24 cellular contexts compared by ENCODE assay signal in the genomic region with DNA sequence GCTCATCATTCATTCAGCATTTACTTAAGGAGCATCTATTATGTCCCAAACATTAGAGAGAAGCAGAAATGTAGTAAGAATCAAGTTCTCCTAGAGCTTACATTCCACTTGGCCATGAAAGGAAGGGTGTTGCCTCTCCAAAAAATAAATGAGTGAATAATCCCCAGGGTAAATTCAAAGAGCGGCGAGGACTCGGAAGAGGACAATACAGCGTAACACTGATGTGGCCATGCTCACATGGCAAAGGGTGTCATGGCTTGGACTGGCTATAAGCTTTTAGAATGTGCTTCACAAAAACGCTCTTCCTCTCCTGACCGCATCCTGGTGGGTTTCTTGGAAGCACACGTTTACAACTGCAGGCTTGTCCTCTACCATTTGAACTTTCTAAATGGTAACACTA.
DNase-seq lines count a peak whose midpoint lies in the region; ATAC-seq and TF ChIP-seq lines count a peak whose summit lies in the region.
"Had no signal": no experiment of that assay in that cellular context is flagged by ENCODE, and none has a peak within 500 bp of the region (broad histone marks: within the 10 kb centered on the region; RNA-seq: fewer than 3 reads in every experiment).

No MANE protein-coding gene starts in this region.

- no peak overlapping the region for H2AFZ ChIP-seq in GM23248
- H2AFZ ChIP-seq: PC-9 had no signal

- intact Hi-C loops in prostate gland (cut with DNase I) = no loop called here

- peak; percentile 9 for DNase-seq in GM23248
- no peak for DNase-seq in RWPE1 (ENCODE audit: low spot score)
- DNase-seq in epithelial cell of prostate (ENCODE audit: low read depth, low spot score) = no peak
- no peak for DNase-seq in prostate gland (ENCODE audit: low spot score)
- no peak for DNase-seq in NCI-H1694 (lab: John Stamatoyannopoulos, UW)
- DNase-seq in NCI-H526 treated with DMSO at 0.1 percent for 48 hours (lab: John Stamatoyannopoulos, UW) = no peak
- DNase-seq: C1 segment of cervical spinal cord; CD4-positive, alpha-beta memory T cell; COR-L47; DMS53; H9; Kasumi-1; MV-4-11; NCI-H1105 treated with DMSO at 0.1 percent for 48 hours; NCI-H2029 treated with DMSO at 0.1 percent for 48 hours; NCI-H2227 treated with DMSO at 0.1 percent for 48 hours; NCI-H510A; NCI-H774; PC-9; SHP77; SW 1271 had no signal

- POLR2A ChIA-PET in RWPE1 (lab: Yijun Ruan, JAX; ENCODE audit: low non-redundant PET) = no interaction called here

- in situ Hi-C loops in GM23248 (cut with MboI) = no loop called here

- H3K9me3 ChIP-seq in GM23248 (ENCODE audit: low read depth) = no peaks in the 10 kb centered on the region
- H3K9me3 ChIP-seq in prostate gland = no peaks in the 10 kb centered on the region
- H3K9me3 ChIP-seq: A549 had no signal

- no peaks in the 10 kb centered on the region for H3K36me3 ChIP-seq in GM23248 (ENCODE audit: low read depth)
- no peaks in the 10 kb centered on the region for H3K36me3 ChIP-seq in prostate gland

- H3K27ac ChIP-seq in GM23248 (no peak overlapping the region), RWPE1 (peak overlapping the region; percentile 45; the same call in 1 of the 2 replicates), epithelial cell of prostate (peak overlapping the region; percentile 94), prostate gland (peak overlapping the region; percentile 78 to 80)
- H3K27ac ChIP-seq: A549, PC-9 had no signal

- no peak overlapping the region for H3K9ac ChIP-seq in GM23248

- no peak overlapping the region for H3K4me2 ChIP-seq in GM23248 (ENCODE audit: unreplicated experiment)
- H3K4me2 ChIP-seq: A549, PC-9 had no signal

- H3F3A ChIP-seq in GM23248 (ENCODE audit: insufficient read depth) = 0 out of 2 replicates have a peak, but pooled peaks cover 4% of the 10 kb centered on the region

- no peaks in the 10 kb centered on the region for H3K79me2 ChIP-seq in GM23248 (ENCODE audit: insufficient read depth)

- H3K27me3 ChIP-seq in GM23248 (replicated peaks; ENCODE audit: insufficient read depth) = 0 out of 2 replicates have a peak, but pooled peaks cover 9% of the 10 kb centered on the region
- no peaks in the 10 kb centered on the region for H3K27me3 ChIP-seq in prostate gland (replicated peaks; ENCODE audit: insufficient read depth)

- 64 to 74% methylated on average over 7 of the region's 7 CpGs for WGBS in GM23248 (ENCODE audit: low coverage in 1 of 2, low lambda C conversion rate in 2 of 2, missing lambda C conversion rate in 2 of 2), 2 experiments
- WGBS in prostate gland = 84% methylated on average over 7 of the region's 7 CpGs

- H3K9me2 ChIP-seq in GM23248 (ENCODE audit: insufficient read depth) = no peaks in the 10 kb centered on the region

- no peak for TF ChIP-seq POLR2A in prostate gland (IDR thresholded peaks at IDR 0.05)

- no peak overlapping the region for H3K4me3 ChIP-seq in GM23248
- H3K4me3 ChIP-seq in prostate gland = no peak overlapping the region
- H3K4me3 ChIP-seq: A549, K562, PC-9 had no signal

- H4K20me1 ChIP-seq in GM23248 (ENCODE audit: insufficient read depth) = no peaks in the 10 kb centered on the region

- CTCF ChIA-PET in RWPE1 (lab: Yijun Ruan, JAX) = no interaction called here

- H3K4me1 ChIP-seq in GM23248 (ENCODE audit: insufficient read depth) (peaks cover 19% of the 10 kb centered on the region; the same call in 1 of the 2 replicates), prostate gland (replicated peaks) (peaks cover 4% of the 10 kb centered on the region)

- no peak for TF ChIP-seq CTCF in RWPE1 (conservative IDR thresholded peaks at IDR 0.05; ENCODE audit: low read depth)
- TF ChIP-seq CTCF in prostate gland (IDR thresholded peaks at IDR 0.05) = no peak

- ATAC-seq in HG02610 (IDR thresholded peaks at IDR 0.05; ENCODE audit: unreplicated experiment) = no peak
- ATAC-seq: A549, K562 had no signal
